In genomic region chr19:43503501-43504425, GRCh38 we compare ENCODE assay signal across 1 cellular context.
TF ChIP-seq lines count a peak whose summit lies in the region.

No MANE protein-coding gene starts in this region.

TF ChIP-seq in HEK293, 187 proteins besides CTCF, POLR2A, EP300 and RAD21 (continued from another document):
- TF ChIP-seq REST (tag by site-specific recombination; IDR thresholded peaks at IDR 0.05): peak; percentile 69; the same call in 1 of the 2 replicates
- peak; percentile 30; the same call in 1 of the 2 replicates for TF ChIP-seq KLF17 (tag by site-specific recombination; IDR thresholded peaks at IDR 0.05)
- TF ChIP-seq ZNF433 (tag by site-specific recombination; IDR thresholded peaks at IDR 0.05; ENCODE audit: low read depth): no peak
- peak; percentile 43; the same call in 1 of the 2 replicates for TF ChIP-seq KLF8 (tag by site-specific recombination; IDR thresholded peaks at IDR 0.05)
- TF ChIP-seq ZNF623 (tag by site-specific recombination; IDR thresholded peaks at IDR 0.05): 0 out of 2 replicates have a peak, but pooled peaks have one; percentile 1
- TF ChIP-seq ZNF777 (tag by site-specific recombination; IDR thresholded peaks at IDR 0.05; ENCODE audit: borderline replicate concordance): peak; percentile 100
- TF ChIP-seq ZBTB11 (tag by site-specific recombination; conservative IDR thresholded peaks at IDR 0.05; ENCODE audit: low read depth): peak; percentile 30; the same call in 1 of the 2 replicates
- no peak for TF ChIP-seq ZNF664 (tag by site-specific recombination; IDR thresholded peaks at IDR 0.05)
- TF ChIP-seq ZNF561 (tag by site-specific recombination; IDR thresholded peaks at IDR 0.05; ENCODE audit: borderline replicate concordance): no peak
- TF ChIP-seq ZBTB17 (tag by site-specific recombination; IDR thresholded peaks at IDR 0.05): peak; percentile 99
- no peak for TF ChIP-seq ZNF302 (tag by site-specific recombination; IDR thresholded peaks at IDR 0.05; ENCODE audit: low read depth)
- peak; percentile 95 for TF ChIP-seq ZIC2 (tag by site-specific recombination; IDR thresholded peaks at IDR 0.05)
- no peak; the same call in 1 of the 2 replicates for TF ChIP-seq YY1 (tag by site-specific recombination; IDR thresholded peaks at IDR 0.05)
- 0 out of 2 replicates have a peak, but pooled peaks have one; percentile 10 for TF ChIP-seq PRDM4 (tag by site-specific recombination; IDR thresholded peaks at IDR 0.05)
- TF ChIP-seq ZNF2 (tag by site-specific recombination; IDR thresholded peaks at IDR 0.05): peak; percentile 90
- TF ChIP-seq SP2 (tag by site-specific recombination; IDR thresholded peaks at IDR 0.05): peak; percentile 96
- TF ChIP-seq ZNF366 (tag by site-specific recombination; conservative IDR thresholded peaks at IDR 0.05): peak; percentile 44; the same call in 1 of the 2 replicates
- TF ChIP-seq FEZF1 (tag by site-specific recombination; IDR thresholded peaks at IDR 0.05): 0 out of 2 replicates have a peak, but pooled peaks have one; percentile 10
- TF ChIP-seq ZNF280D (tag by site-specific recombination; IDR thresholded peaks at IDR 0.05): no peak
- TF ChIP-seq ZNF394 (tag by site-specific recombination; IDR thresholded peaks at IDR 0.05; ENCODE audit: borderline replicate concordance): peak; percentile 53; the same call in 1 of the 2 replicates
- peak; percentile 97 for TF ChIP-seq SP3 (tag by site-specific recombination; IDR thresholded peaks at IDR 0.05)
- peak; percentile 62; the same call in 1 of the 2 replicates for TF ChIP-seq ZBTB48 (tag by site-specific recombination; IDR thresholded peaks at IDR 0.05)
